Comparison of ENCODE assay signal across 22 cellular contexts in genomic region chr22:49947296-49947622, GRCh38. TPM values are rescaled to one million over a fixed set of nuclear protein-coding genes. Genes with fewer than 3 reads are reported as not detected.
DNase-seq lines count a peak whose midpoint lies in the region; ATAC-seq, FAIRE-seq and TF ChIP-seq lines count a peak whose summit lies in the region.
"Had no signal": no experiment of that assay in that cellular context is flagged by ENCODE, and none has a peak within 500 bp of the region (broad histone marks: within the 10 kb centered on the region; RNA-seq: fewer than 3 reads in every experiment).

No MANE protein-coding gene starts in this region.

- H3K4me1 ChIP-seq in HCT116 (ENCODE audit: control insufficient read depth in 1 of 2, insufficient read depth in 2 of 2, low read length in 2 of 2), result peaks cover 39 to 53% of the 10 kb centered on the region in 2 experiments
- H3K4me1 ChIP-seq in K562 (replicated peaks in 1 of 2; ENCODE audit: control insufficient read depth in 2 of 2, insufficient read depth in 2 of 2, low read length in 2 of 2), result peaks cover 8 to 89% of the 10 kb centered on the region in 2 experiments; a peak in 3 of 5 replicates
- H3K4me1 ChIP-seq in mucosa of rectum (ENCODE audit: control insufficient read depth in 2 of 2, insufficient read depth in 2 of 2, low read length in 2 of 2), result peaks cover 42 to 47% of the 10 kb centered on the region in 2 donors
- H3K4me1 ChIP-seq in transverse colon, result peaks cover 9 to 49% (median 45%) of the 10 kb centered on the region in 4 donors
- H3K4me1 ChIP-seq in ascending aorta, result peaks cover 3 to 4% of the 10 kb centered on the region in 2 donors
- H3K4me1 ChIP-seq in gastroesophageal sphincter, result peaks cover 0 to 5% (median 4%) of the 10 kb centered on the region in 3 donors

- H3K4me2 ChIP-seq in HCT116 (ENCODE audit: low read length) (no peak overlapping the region), K562 (ENCODE audit: insufficient read depth, low read length) (no peak overlapping the region)
- H3K4me2 ChIP-seq: SK-N-SH had no signal

- H3K9me2 ChIP-seq in HCT116 (ENCODE audit: insufficient read depth), result no peaks in the 10 kb centered on the region
- H3K9me2 ChIP-seq: SK-N-SH had no signal

- no peak for TF ChIP-seq CTCF in HCT116 (IDR thresholded peaks at IDR 0.05 in 2 of 3, conservative IDR thresholded peaks at IDR 0.05 in 1 of 3; ENCODE audit: borderline replicate concordance in 1 of 3, insufficient read depth in 1 of 3, low read depth in 2 of 3, low read length in 2 of 3)
- no peak for TF ChIP-seq CTCF in K562 (IDR thresholded peaks at IDR 0.05 in 2 of 3, conservative IDR thresholded peaks at IDR 0.05 in 1 of 3; ENCODE audit: insufficient read depth in 2 of 3, low read depth in 1 of 3, low read length in 3 of 3)
- TF ChIP-seq CTCF in transverse colon (IDR thresholded peaks at IDR 0.05), result no peak
- no peak for TF ChIP-seq CTCF in ascending aorta (IDR thresholded peaks at IDR 0.05)
- no peak for TF ChIP-seq CTCF in gastroesophageal sphincter (IDR thresholded peaks at IDR 0.05)

- TF ChIP-seq POLR2A in HCT116 (IDR thresholded peaks at IDR 0.05; ENCODE audit: borderline replicate concordance, extremely low read depth, insufficient read depth, insufficient read length), result no peak
- TF ChIP-seq POLR2A in K562 (conservative IDR thresholded peaks at IDR 0.05), result no peak
- TF ChIP-seq POLR2A in transverse colon (IDR thresholded peaks at IDR 0.05), result peak; percentile 55
- TF ChIP-seq POLR2A in gastroesophageal sphincter (IDR thresholded peaks at IDR 0.05), result no peak

- POLR2A ChIA-PET in HCT116 (lab: Charles Lee), result no interaction called here
- POLR2A ChIA-PET in K562 (lab: Yijun Ruan, JAX), result interaction anchor here (0.5 to 1.6 kb wide), 5 partner anchors 12 to 380 kb away, joined by 3 to 9 read pairs (median 3); partner anchors contain the start of gene PIM3

- 65% methylated on average over 5 of the region's 6 CpGs for WGBS in K562 (ENCODE audit: insufficient coverage, low coverage, missing lambda C conversion rate)
- WGBS in transverse colon (ENCODE audit: low coverage in 1 of 2), 2 donors, result 66% methylated on average over 5 of the region's 6 CpGs; no CpG with 5 or more reads in 1 of the 2 donors
- WGBS in gastroesophageal sphincter (ENCODE audit: low coverage in 1 of 2), 2 donors, result 100% methylated on average over 2 of the region's 6 CpGs; no CpG with 5 or more reads in 1 of the 2 donors

- no TSS peak for BruUV-seq in HCT116 (replicated peaks; lab: Mats Ljungman, UMichigan)
- no TSS peak for BruUV-seq in K562 (replicated peaks; lab: Mats Ljungman, UMichigan)

- no peaks in the 10 kb centered on the region for H3K27me3 ChIP-seq in HCT116 (ENCODE audit: insufficient read depth, low read length)
- no peaks in the 10 kb centered on the region for H3K27me3 ChIP-seq in K562 (ENCODE audit: control insufficient read depth in 2 of 2, insufficient read depth in 2 of 2, low read length in 2 of 2)
- no peaks in the 10 kb centered on the region for H3K27me3 ChIP-seq in mucosa of rectum (ENCODE audit: control insufficient read depth in 2 of 2, insufficient read depth in 2 of 2, low read length in 2 of 2)
- H3K27me3 ChIP-seq in transverse colon, result no peaks in the 10 kb centered on the region
- H3K27me3 ChIP-seq in ascending aorta, result no peaks in the 10 kb centered on the region
- no peaks in the 10 kb centered on the region for H3K27me3 ChIP-seq in gastroesophageal sphincter
- H3K27me3 ChIP-seq: brain microvascular endothelial cell, sigmoid colon had no signal

- no peaks in the 10 kb centered on the region for H4K20me1 ChIP-seq in HCT116 (ENCODE audit: insufficient read depth)
- H4K20me1 ChIP-seq in K562 (replicated peaks; ENCODE audit: control insufficient read depth, insufficient read depth, low read length), result no peaks in the 10 kb centered on the region

- H2AFZ ChIP-seq in HCT116 (ENCODE audit: low read depth, low read length, poor library complexity, severe bottlenecking), result no peak overlapping the region
- H2AFZ ChIP-seq in K562 (ENCODE audit: low read depth, low read length), result 0 out of 2 replicates have a peak overlapping the region, but pooled peaks have one; percentile 74

- no peaks in the 10 kb centered on the region for H3K36me3 ChIP-seq in HCT116 (ENCODE audit: control insufficient read depth in 1 of 2, insufficient read depth in 2 of 2, low read length in 2 of 2)
- no peaks in the 10 kb centered on the region for H3K36me3 ChIP-seq in K562 (ENCODE audit: control insufficient read depth, insufficient read depth, low read length)
- no peaks in the 10 kb centered on the region for H3K36me3 ChIP-seq in mucosa of rectum (ENCODE audit: control insufficient read depth in 2 of 2, insufficient read depth in 2 of 2, low read length in 2 of 2)
- H3K36me3 ChIP-seq in transverse colon, result no peaks in the 10 kb centered on the region
- no peaks in the 10 kb centered on the region for H3K36me3 ChIP-seq in ascending aorta
- H3K36me3 ChIP-seq in gastroesophageal sphincter, result no peaks in the 10 kb centered on the region
- H3K36me3 ChIP-seq: brain microvascular endothelial cell, sigmoid colon had no signal

- TF ChIP-seq RAD21 in HCT116 (IDR thresholded peaks at IDR 0.05; ENCODE audit: low read depth) (no peak), K562 (CRISPR knock-in tag; conservative IDR thresholded peaks at IDR 0.05 in 1 of 2, IDR thresholded peaks at IDR 0.05 in 1 of 2) (no peak)

- no peak for TF ChIP-seq EP300 in K562 (IDR thresholded peaks at IDR 0.05; ENCODE audit: low read length)
- TF ChIP-seq EP300 in transverse colon (IDR thresholded peaks at IDR 0.05; ENCODE audit: low read depth), result no peak
- TF ChIP-seq EP300 in gastroesophageal sphincter (IDR thresholded peaks at IDR 0.05), result no peak

- DNase-seq in HCT116 (ENCODE audit: low read depth, low spot score) (no peak), K562 (ENCODE audit: extremely low read depth in 1 of 4, low spot score in 3 of 4) (no peak), transverse colon (no peak), NCI-H510A treated with DMSO at 0.1 percent for 48 hours (lab: John Stamatoyannopoulos, UW) (no peak), ascending aorta (ENCODE audit: low spot score in 2 of 2) (no peak)
- DNase-seq: activated CD8-positive, alpha-beta T cell treated with anti-CD3 and anti-CD28 coated beads for 36 hours; activated gamma-delta T cell; activated naive CD8-positive, alpha-beta T cell treated with anti-CD3 and anti-CD28 coated beads, Interleukin-2, amount 50 U/mL, for 24 hours; brain microvascular endothelial cell; glutamatergic neuron; left cardiac atrium; NCI-H1092; NCI-H2029; NCI-H446; NK-92 treated with Interleukin-12 subunit alpha and Interleukin-12 subunit beta, amount 100 ng/mL, for 24 hours; sigmoid colon; SK-N-SH had no signal

- H3K27ac ChIP-seq in HCT116 (ENCODE audit: low read depth, low read length), result peak overlapping the region; percentile 29; the same call in 1 of the 2 replicates
- no peak overlapping the region for H3K27ac ChIP-seq in K562 (ENCODE audit: extremely low read depth, low read depth, low read length)
- H3K27ac ChIP-seq in mucosa of rectum (ENCODE audit: low read depth in 2 of 2, low read length in 2 of 2), result peak overlapping the region; percentile 98 to 100
- H3K27ac ChIP-seq in transverse colon, result peak overlapping the region; percentile 90 to 97 (median 94)
- no peak overlapping the region for H3K27ac ChIP-seq in ascending aorta
- no peak overlapping the region for H3K27ac ChIP-seq in gastroesophageal sphincter
- H3K27ac ChIP-seq: brain microvascular endothelial cell, coronary artery had no signal

- H3K79me2 ChIP-seq in HCT116 (ENCODE audit: insufficient read depth, low read length), result no peaks in the 10 kb centered on the region
- H3K79me2 ChIP-seq in K562 (ENCODE audit: control insufficient read depth, insufficient read depth, low read length), result no peaks in the 10 kb centered on the region

- H3K9me1 ChIP-seq in K562 (ENCODE audit: control insufficient read depth, insufficient read depth, low read length), result no peaks in the 10 kb centered on the region

- FAIRE-seq in K562 (lab: Jason Lieb, UNC), result no peak
- FAIRE-seq: G401.6, GM18507 had no signal

- RAD21 ChIA-PET in HCT116 (lab: Charles Lee; ENCODE audit: low non-redundant PET in 1 of 2, low total read pairs in 2 of 2, uncharacterized antibody in 2 of 2, unreplicated experiment in 2 of 2), result no interaction called here

- ATAC-seq in HCT116, result no peak
- no peak for ATAC-seq in K562
- no peak for ATAC-seq in gastroesophageal sphincter
- ATAC-seq: activated CD8-positive, alpha-beta T cell treated with anti-CD3 and anti-CD28 coated beads for 36 hours; activated naive CD8-positive, alpha-beta T cell treated with anti-CD3 and anti-CD28 coated beads, Interleukin-2, amount 50 U/mL, for 24 hours; left cardiac atrium had no signal

- in situ Hi-C loops in K562 (cut with MboI), result no loop called here
- in situ Hi-C loops in transverse colon (cut with MboI; ENCODE audit: low pct_ligation_motif_present in 1 of 4, low pct_unique_long_range_greater_than_20kb in 1 of 4, low sequenced_read_pairs in 3 of 4), result no loop called here

- no peaks in the 10 kb centered on the region for H3K9me3 ChIP-seq in HCT116 (ENCODE audit: control insufficient read depth in 1 of 2, insufficient read depth in 1 of 2, low read depth in 1 of 2, low read length in 2 of 2)
- H3K9me3 ChIP-seq in K562 (replicated peaks; ENCODE audit: control insufficient read depth, insufficient read depth, low read depth, low read length), result no peaks in the 10 kb centered on the region
- H3K9me3 ChIP-seq in mucosa of rectum (ENCODE audit: control insufficient read depth in 2 of 2, low read length in 2 of 2), result no peaks in the 10 kb centered on the region
- no peaks in the 10 kb centered on the region for H3K9me3 ChIP-seq in transverse colon
- H3K9me3 ChIP-seq in ascending aorta, result no peaks in the 10 kb centered on the region
- no peaks in the 10 kb centered on the region for H3K9me3 ChIP-seq in gastroesophageal sphincter
- H3K9me3 ChIP-seq: sigmoid colon, SK-N-SH had no signal

- intact Hi-C loops in HCT116 (cut with micrococcal nuclease) (no loop called here), K562 (cut with micrococcal nuclease) (no loop called here), transverse colon (cut with DNase I; ENCODE audit: low total_unique reads) (no loop called here), ascending aorta (cut with DNase I) (no loop called here)

- H3K4me3 ChIP-seq in HCT116 (replicated peaks in 1 of 2; ENCODE audit: low read depth in 1 of 2, low read length in 2 of 2) (no peak overlapping the region), K562 (no peak overlapping the region), mucosa of rectum (ENCODE audit: low read length in 2 of 2) (peak overlapping the region; percentile 37 to 84), transverse colon (peak overlapping the region in 3 of 4 donors; percentile 44 to 47 (median 45)), ascending aorta (no peak overlapping the region), gastroesophageal sphincter (no peak overlapping the region)
- H3K4me3 ChIP-seq: coronary artery had no signal

- CTCF ChIA-PET in HCT116 (lab: Charles Lee), result no interaction called here
- CTCF ChIA-PET in K562 (lab: Yijun Ruan, JAX; ENCODE audit: low intra/inter-chr PET ratio), result no interaction called here

- no peak overlapping the region for H3K9ac ChIP-seq in HCT116 (ENCODE audit: low read length)
- H3K9ac ChIP-seq in K562 (ENCODE audit: insufficient read depth in 1 of 2, low read depth in 2 of 2, low read length in 2 of 2), result peak overlapping the region in 1 of 2 experiments; percentile 81; a peak in 2 of 4 replicates
- H3K9ac ChIP-seq in mucosa of rectum (ENCODE audit: low read depth in 1 of 2, low read length in 2 of 2), result peak overlapping the region; percentile 47 to 94
- H3K9ac ChIP-seq: SK-N-SH had no signal

RNA-seq across cellular contexts. Expression of gene PIM3, which starts 13.3 kb away (rescaled TPM):
- total RNA-seq in HCT116 (2021; ENCODE audit: unreplicated experiment), result 116 TPM
- polyA plus RNA-seq in HCT116 (2012), result 84.5 and 97.2 TPM in 2 replicates
- total RNA-seq in K562 (2011; cell fraction: chromatin; rRNA removed; ENCODE audit: low replicate concordance), result 8.4 and 19.1 TPM in 2 replicates
- total RNA-seq in K562 (2011; cell fraction: nucleolus; rRNA removed), result 31.2 and 35.0 TPM in 2 replicates
- 9.8 and 13.2 TPM in 2 replicates for total RNA-seq in K562 (2011; cell fraction: nucleoplasm; rRNA removed)
- total RNA-seq in K562 (2014; rRNA removed), result 37.0 and 41.1 TPM in 2 replicates
- total RNA-seq in K562 (2014; rRNA removed; fragmentation: Illumina TruSeq; extraction: Trizol), result 4.2 and 4.3 TPM in 2 replicates
- total RNA-seq in K562 (2015; rRNA removed; fragmentation: Illumina TruSeq; extraction: Trizol), result 11.9 and 13.8 TPM in 2 replicates
- total RNA-seq in K562 (2021), result 40.5 and 41.3 TPM in 2 replicates
- polyA plus RNA-seq in K562 (2011; rRNA removed), result 5.3 and 8.0 TPM in 2 replicates
- 13.4 and 28.9 TPM in 2 replicates for polyA plus RNA-seq in K562 (2011; cell fraction: cytosol; rRNA removed)
- polyA plus RNA-seq in K562 (2011; cell fraction: nucleus; rRNA removed), result 36.6 and 49.9 TPM in 2 replicates
- 18.0 and 35.9 TPM in 2 replicates for polyA plus RNA-seq in K562 (2012)
- polyA plus RNA-seq in K562 (2014; fragmentation: Illumina TruSeq; extraction: Trizol), result 4.4 and 11.4 TPM in 2 replicates
- under 1 TPM; 0.24 to 0.57 TPM for polyA plus RNA-seq in K562 (2014; fragmentation: Nextera tagmentation; extraction: Ambion mirVana)
- polyA plus RNA-seq in K562 (2014; rRNA removed), result 34.1 and 35.4 TPM in 2 replicates
- polyA minus RNA-seq in K562 (2011; rRNA and poly(A)+ RNA removed), result 0.99 and 1.4 TPM in 2 replicates
- polyA minus RNA-seq in K562 (2011; cell fraction: cytosol; rRNA and poly(A)+ RNA removed), result 7.1 and 7.7 TPM in 2 replicates
- 10.2 and 10.6 TPM in 2 replicates for polyA minus RNA-seq in K562 (2011; cell fraction: nucleus; rRNA and poly(A)+ RNA removed)
- total RNA-seq in transverse colon, result 100 to 1,000 TPM; 115 to 290 (median 147) TPM
- 269 TPM for total RNA-seq in ascending aorta
- 10 to 100 TPM; 30.0 to 58.3 (median 46.4) TPM for total RNA-seq in gastroesophageal sphincter

RNA-seq across cellular contexts. Expression of gene CRELD2, which starts 28.8 kb away (rescaled TPM):
- total RNA-seq in HCT116 (2021; ENCODE audit: unreplicated experiment) (45.8 TPM), K562 (2014; rRNA removed) (25.3 and 33.2 TPM in 2 replicates), K562 (2014; rRNA removed; fragmentation: Illumina TruSeq; extraction: Trizol) (4.9 and 6.3 TPM in 2 replicates), K562 (2015; rRNA removed; fragmentation: Illumina TruSeq; extraction: Trizol) (10.1 and 10.7 TPM in 2 replicates), K562 (2021) (19.5 and 19.8 TPM in 2 replicates), transverse colon (10 to 100 TPM; 31.0 to 37.9 (median 36.4) TPM), ascending aorta (61.8 TPM), gastroesophageal sphincter (10 to 100 TPM; 21.9 to 36.2 (median 30.9) TPM)
- 39.6 and 41.0 TPM in 2 replicates for polyA plus RNA-seq in HCT116 (2012)
- total RNA-seq in K562 (2011; cell fraction: chromatin; rRNA removed; ENCODE audit: low replicate concordance), result 25.0 and 46.1 TPM in 2 replicates
- 45.8 and 49.4 TPM in 2 replicates for total RNA-seq in K562 (2011; cell fraction: nucleolus; rRNA removed)
- total RNA-seq in K562 (2011; cell fraction: nucleoplasm; rRNA removed), result 32.0 and 37.3 TPM in 2 replicates
- polyA plus RNA-seq in K562 (2011; rRNA removed) (8.8 and 12.4 TPM in 2 replicates), K562 (2014; fragmentation: Illumina TruSeq; extraction: Trizol) (6.3 and 9.3 TPM in 2 replicates), K562 (2014; fragmentation: Nextera tagmentation; extraction: Ambion mirVana) (1 to 10 TPM in 1 of 2 experiments, under 1 TPM in 1; 0.96 to 1.5 TPM), K562 (2014; rRNA removed) (19.9 and 22.4 TPM in 2 replicates)
- polyA plus RNA-seq in K562 (2011; cell fraction: cytosol; rRNA removed), result 12.4 and 16.3 TPM in 2 replicates
- polyA plus RNA-seq in K562 (2011; cell fraction: nucleus; rRNA removed), result 34.7 and 37.7 TPM in 2 replicates
- 18.1 and 28.6 TPM in 2 replicates for polyA plus RNA-seq in K562 (2012)
- 2.1 and 2.4 TPM in 2 replicates for polyA minus RNA-seq in K562 (2011; rRNA and poly(A)+ RNA removed)
- 5.1 and 6.0 TPM in 2 replicates for polyA minus RNA-seq in K562 (2011; cell fraction: cytosol; rRNA and poly(A)+ RNA removed)
- 5.1 and 5.8 TPM in 2 replicates for polyA minus RNA-seq in K562 (2011; cell fraction: nucleus; rRNA and poly(A)+ RNA removed)

RNA-seq across cellular contexts. Expression of gene ALG12, which starts 29.0 kb away (rescaled TPM):
- 16.6 TPM for total RNA-seq in HCT116 (2021; ENCODE audit: unreplicated experiment)
- polyA plus RNA-seq in HCT116 (2012), result 13.0 and 13.7 TPM in 2 replicates
- total RNA-seq in K562 (2011; cell fraction: chromatin; rRNA removed; ENCODE audit: low replicate concordance), result 6.2 and 18.5 TPM in 2 replicates
- 20.3 and 21.8 TPM in 2 replicates for total RNA-seq in K562 (2011; cell fraction: nucleolus; rRNA removed)
- total RNA-seq in K562 (2011; cell fraction: nucleoplasm; rRNA removed), result 13.6 and 15.7 TPM in 2 replicates
- 3.4 and 5.8 TPM in 2 replicates for total RNA-seq in K562 (2014; rRNA removed)
- 0.83 and 2.0 TPM in 2 replicates for total RNA-seq in K562 (2014; rRNA removed; fragmentation: Illumina TruSeq; extraction: Trizol)
- total RNA-seq in K562 (2015; rRNA removed; fragmentation: Illumina TruSeq; extraction: Trizol), result 3.7 and 3.8 TPM in 2 replicates
- total RNA-seq in K562 (2021), result 8.5 and 11.0 TPM in 2 replicates
- 2.6 and 3.9 TPM in 2 replicates for polyA plus RNA-seq in K562 (2011; rRNA removed)
- 2.9 and 4.5 TPM in 2 replicates for polyA plus RNA-seq in K562 (2011; cell fraction: cytosol; rRNA removed)
- 14.0 and 20.4 TPM in 2 replicates for polyA plus RNA-seq in K562 (2011; cell fraction: nucleus; rRNA removed)
- 8.3 and 9.5 TPM in 2 replicates for polyA plus RNA-seq in K562 (2012)
- 4.0 and 7.3 TPM in 2 replicates for polyA plus RNA-seq in K562 (2014; fragmentation: Illumina TruSeq; extraction: Trizol)
- under 1 TPM; 0.20 to 0.62 TPM for polyA plus RNA-seq in K562 (2014; fragmentation: Nextera tagmentation; extraction: Ambion mirVana)
- 4.9 and 5.8 TPM in 2 replicates for polyA plus RNA-seq in K562 (2014; rRNA removed)
- 2.2 and 3.7 TPM in 2 replicates for polyA minus RNA-seq in K562 (2011; rRNA and poly(A)+ RNA removed)
- 3.6 and 3.7 TPM in 2 replicates for polyA minus RNA-seq in K562 (2011; cell fraction: cytosol; rRNA and poly(A)+ RNA removed)
- polyA minus RNA-seq in K562 (2011; cell fraction: nucleus; rRNA and poly(A)+ RNA removed), result 1.4 and 2.8 TPM in 2 replicates
- 10 to 100 TPM; 10.1 to 24.4 (median 18.3) TPM for total RNA-seq in transverse colon
- total RNA-seq in ascending aorta, result 6.9 TPM
- 10 to 100 TPM; 18.8 to 30.0 (median 22.6) TPM for total RNA-seq in gastroesophageal sphincter

Comparison
In these comparisons a context has a peak if more than half of its experiments do, and no peak if none do; other contexts are left out.
1. H3K27ac ChIP-seq: peak in HCT116 (single experiment), mucosa of rectum (2 of 2) and transverse colon (4 of 4); none in K562 (single experiment), ascending aorta (0 of 2) and gastroesophageal sphincter (0 of 4).
2. H3K4me3 ChIP-seq: peak in mucosa of rectum (2 of 2) and transverse colon (3 of 4); none in HCT116 (0 of 2), K562 (single experiment), ascending aorta (0 of 2) and gastroesophageal sphincter (0 of 2).